ENCODE assay signal across 21 cellular contexts in genomic region chr3:109125902-109126301, GRCh38. TPM values are rescaled to one million over a fixed set of nuclear protein-coding genes. Genes with fewer than 3 reads are reported as not detected.
DNase-seq lines count a peak whose midpoint lies in the region; ATAC-seq and TF ChIP-seq lines count a peak whose summit lies in the region.
"Had no signal": no experiment of that assay in that cellular context is flagged by ENCODE, and none has a peak within 500 bp of the region (broad histone marks: within the 10 kb centered on the region; RNA-seq: fewer than 3 reads in every experiment).

No MANE protein-coding gene starts in this region.

- H3K27ac Mint-ChIP-seq in type B pancreatic cell = peak overlapping the region; percentile 40
- H3K27ac Mint-ChIP-seq: H9 had no signal

- peaks cover 11% of the 10 kb centered on the region for H3K9me3 Mint-ChIP-seq in type B pancreatic cell

- H3K27me3 ChIP-seq in right lobe of liver (no peaks in the 10 kb centered on the region), tibial nerve (no peaks in the 10 kb centered on the region)
- H3K27me3 ChIP-seq: SJCRH30 had no signal

- H3K9me3 ChIP-seq in right lobe of liver (no peaks in the 10 kb centered on the region), tibial nerve (no peaks in the 10 kb centered on the region)
- H3K9me3 ChIP-seq: SJCRH30 had no signal

- peak in 3 of 4 donors; percentile 25 to 39 (median 38) for ATAC-seq in right lobe of liver
- ATAC-seq in GM19023 (IDR thresholded peaks at IDR 0.05; ENCODE audit: unreplicated experiment) = no peak

- H3K4me3 Mint-ChIP-seq in type B pancreatic cell = no peak overlapping the region
- H3K4me3 Mint-ChIP-seq: H9 had no signal

- H3K27ac ChIP-seq in right lobe of liver (no peak overlapping the region), tibial nerve (no peak overlapping the region)
- H3K27ac ChIP-seq: C4-2B, PC-9, RWPE1, SJCRH30 had no signal

- TF ChIP-seq EP300 in tibial nerve (IDR thresholded peaks at IDR 0.05) = no peak

- H3K4me1 Mint-ChIP-seq in type B pancreatic cell (ENCODE audit: unreplicated experiment) = peaks cover 14% of the 10 kb centered on the region
- H3K4me1 Mint-ChIP-seq: H9 had no signal

- H3K36me3 ChIP-seq in right lobe of liver = no peaks in the 10 kb centered on the region
- no peaks in the 10 kb centered on the region for H3K36me3 ChIP-seq in tibial nerve
- H3K36me3 ChIP-seq: SJCRH30 had no signal

- H3K27me3 Mint-ChIP-seq in type B pancreatic cell = peaks cover 4% of the 10 kb centered on the region

- intact Hi-C loops in right lobe of liver (cut with DNase I) = no loop called here

- H3K4me3 ChIP-seq in epithelial cell of esophagus (ENCODE audit: low read length) = no peak overlapping the region
- H3K4me3 ChIP-seq in right lobe of liver = no peak overlapping the region
- H3K4me3 ChIP-seq in tibial nerve = no peak overlapping the region
- H3K4me3 ChIP-seq: PC-9, SJCRH30 had no signal

- peak; percentile 69 for DNase-seq in HT-29 (ENCODE audit: low spot score)
- DNase-seq in epithelial cell of esophagus (ENCODE audit: low read depth) = peak; percentile 2
- DNase-seq in right lobe of liver = no peak
- no peak for DNase-seq in type B pancreatic cell (ENCODE audit: extremely low spot score, unreplicated experiment)
- DNase-seq in tibial nerve (ENCODE audit: low spot score in 2 of 2) = no peak
- DNase-seq in HK-2 (ENCODE audit: unreplicated experiment) = no peak
- DNase-seq: AML-193, DMS 273 treated with DMSO at 0.1 percent for 48 hours, GF-D8, H9, KBM-7, MV-4-11, NCI-H187, NCI-H226, NCI-H524, PC-9, SJCRH30 had no signal

- TF ChIP-seq POLR2A in right lobe of liver (IDR thresholded peaks at IDR 0.05) (no peak), tibial nerve (IDR thresholded peaks at IDR 0.05) (no peak)

- TF ChIP-seq CTCF in epithelial cell of esophagus (IDR thresholded peaks at IDR 0.05; ENCODE audit: insufficient read depth, low read depth, low read length, missing control alignments) (no peak), right lobe of liver (IDR thresholded peaks at IDR 0.05) (no peak), type B pancreatic cell (conservative IDR thresholded peaks at IDR 0.05) (no peak), tibial nerve (IDR thresholded peaks at IDR 0.05) (no peak)

- H3K4me1 ChIP-seq in right lobe of liver = peaks cover 0 to 1% (median under 1%) of the 10 kb centered on the region in 4 donors
- H3K4me1 ChIP-seq in tibial nerve = no peaks in the 10 kb centered on the region
- H3K4me1 ChIP-seq: SJCRH30 had no signal

- peaks cover 3% of the 10 kb centered on the region for H3K36me3 Mint-ChIP-seq in type B pancreatic cell

RNA-seq across cellular contexts. Expression of gene MORC1, which starts 8.0 kb away (rescaled TPM):
- total RNA-seq in HT-29 (2014; rRNA removed; shearing (Covaris generic)) = not detected in 2 replicates
- total RNA-seq in right lobe of liver = under 1 TPM in 4 of 6 experiments, not detected in 2; 0.07 to 0.16 (median 0.14) TPM
- not detected in 2 replicates for total RNA-seq in type B pancreatic cell (ENCODE audit: low replicate concordance)
- total RNA-seq in tibial nerve = under 1 TPM in 2 of 4 donors, not detected in 2; 0.20 to 0.22 TPM
- total RNA-seq: Daoy, H9, PC-9, SJCRH30 had no signal

RNA-seq across cellular contexts. Expression of gene C3orf85, which starts 10.6 kb away (rescaled TPM):
- total RNA-seq in HT-29 (2014; rRNA removed; shearing (Covaris generic)) = 0.46 TPM in 1 of 2 replicates, not detected in the other
- total RNA-seq in right lobe of liver (10 to 100 TPM in 3 of 6 experiments, 1 to 10 TPM in 3; 3.3 to 12.6 (median 9.5) TPM), type B pancreatic cell (ENCODE audit: low replicate concordance) (2.3 and 6.8 TPM in 2 replicates), tibial nerve (not detected)
- total RNA-seq: Daoy, H9, PC-9, SJCRH30 had no signal

Comparison
In these comparisons a context has a peak if more than half of its experiments do, and no peak if none do; other contexts are left out.
1. DNase-seq: peak in HT-29 (single experiment) and epithelial cell of esophagus (single experiment); none in right lobe of liver (0 of 3), type B pancreatic cell (single experiment), tibial nerve (0 of 2) and HK-2 (single experiment).